ENCODE assay signal across 25 cellular contexts in the genomic region with DNA sequence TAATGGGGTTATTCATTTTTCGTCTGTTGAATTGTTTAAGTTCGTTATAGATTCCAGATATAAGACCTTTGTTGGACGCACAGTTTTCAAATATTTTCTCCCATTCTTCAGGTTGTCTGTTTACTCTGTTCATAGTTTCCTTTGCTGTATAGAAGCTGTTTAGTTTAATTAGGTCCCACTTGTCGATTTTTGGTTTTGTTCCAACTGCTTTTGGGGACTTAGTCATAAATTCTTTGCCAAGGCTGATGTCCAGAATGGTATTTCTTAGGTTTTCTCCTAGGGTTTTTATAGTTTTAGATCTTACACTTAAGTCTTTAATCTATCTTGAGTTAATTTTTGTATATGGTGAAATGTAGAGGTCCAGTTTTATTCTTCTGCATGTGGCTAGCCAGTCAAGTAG.
"Had no signal": no experiment of that assay in that cellular context is flagged by ENCODE, and none has a peak within 500 bp of the region (broad histone marks: within the 10 kb centered on the region; RNA-seq: fewer than 3 reads in every experiment).

No MANE protein-coding gene starts in this region.

- ATAC-seq: naive thymus-derived CD8-positive, alpha-beta T cell; natural killer cell treated with Interleukin-12 subunit alpha and Interleukin-12 subunit beta and Interleukin-15 and Interleukin-18, amount 100 ng/mL, for 72 hours; pancreas; right cardiac atrium; right lobe of liver; stimulated activated effector memory CD8-positive, alpha-beta T cell treated with anti-CD3 and anti-CD28 coated beads, Interleukin-12 subunit alpha, Interleukin-12 subunit beta, amount 100 ng/mL, for 72 hours; stimulated activated naive B cell treated with anti-CD40 and anti-IgM and Interleukin-4, amounts not matched to agents 10 μg/mL and 1 μg/mL and 100 μg/mL, for 72 hours; upper lobe of right lung had no signal

- H3K4me3 ChIP-seq: pancreas, prostate gland, right lobe of liver, sigmoid colon, stomach, thoracic aorta, thyroid gland, tibial nerve, upper lobe of right lung, uterus had no signal

- H3K27me3 ChIP-seq: neutrophil, pancreas, right lobe of liver, sigmoid colon, stomach, thyroid gland, tibial nerve, upper lobe of right lung, uterus had no signal

- DNase-seq: naive thymus-derived CD8-positive, alpha-beta T cell; nephron progenitor cell; nucleus accumbens; pancreas; retina; right cardiac atrium; right lobe of liver; sigmoid colon; small intestine; stimulated activated CD4-positive, alpha-beta T cell treated with anti-CD3 and anti-CD28 coated beads, Interleukin-15, amount 100 ng/mL, for 24 hours; stimulated activated CD4-positive, alpha-beta T cell treated with anti-CD3 and anti-CD28 coated beads, Interleukin-2, amount 100 ng/mL, for 24 hours; stimulated activated CD4-positive, alpha-beta T cell treated with anti-CD3 and anti-CD28 coated beads, Interleukin-2, amount 100 ng/mL, for 48 hours; stimulated activated CD4-positive, alpha-beta T cell treated with anti-CD3 and anti-CD28 coated beads, Interleukin-4, amount 100 ng/mL, for 24 hours; stimulated activated naive B cell treated with anti-CD40 and anti-IgM and Interleukin-4, amounts not matched to agents 10 μg/mL and 1 μg/mL and 100 μg/mL, for 72 hours; stimulated activated naive CD4-positive, alpha-beta T cell treated with Interleukin-2 at 50 U/mL for 16 hours; stomach; thyroid gland; upper lobe of right lung; uterus had no signal

- H3K36me3 ChIP-seq: neutrophil, pancreas, prostate gland, right lobe of liver, sigmoid colon, stomach, thoracic aorta, thyroid gland, tibial nerve, upper lobe of right lung, uterus had no signal

- H3K4me1 ChIP-seq: pancreas, prostate gland, right lobe of liver, sigmoid colon, stomach, thyroid gland, tibial nerve, upper lobe of right lung had no signal

- H3K9me3 ChIP-seq: neutrophil, pancreas, prostate gland, right lobe of liver, thyroid gland had no signal

- H3K27ac ChIP-seq: neutrophil, pancreas, prostate gland, right lobe of liver, sigmoid colon, stomach, thoracic aorta, thyroid gland, tibial nerve, upper lobe of right lung, uterus had no signal
